1 cellular context compared by ENCODE assay signal in genomic region chr6:53313784-53314382, GRCh38.
A peak's percentile ranks its signal among the peaks of the same experiment; 100 is the strongest.
TF ChIP-seq lines count a peak whose summit lies in the region.

No MANE protein-coding gene starts in this region.

TF ChIP-seq in K562, 482 proteins besides CTCF, POLR2A, EP300 and RAD21 (continued from another document and continues in another):
- TF ChIP-seq PRDM10 (IDR thresholded peaks at IDR 0.05; ENCODE audit: partially characterized antibody) (peak; percentile 29), ETV1 (tag; conservative IDR thresholded peaks at IDR 0.05; ENCODE audit: low read depth) (no peak), TEAD4 (IDR thresholded peaks at IDR 0.05; ENCODE audit: low read length) (peak; percentile 12; the same call in 1 of the 2 replicates), TEAD4 (CRISPR knock-in tag; IDR thresholded peaks at IDR 0.05; ENCODE audit: borderline replicate concordance) (no peak), MAFG (tag; conservative IDR thresholded peaks at IDR 0.05) (peak; percentile 72), JUND (IDR thresholded peaks at IDR 0.05; ENCODE audit: borderline replicate concordance, low read depth, low read length) (peak; percentile 93), JUND (tag; IDR thresholded peaks at IDR 0.05; ENCODE audit: borderline replicate concordance, low read depth, low read length) (peak; percentile 92; the same call in 2 of the 3 replicates), GATAD2A (IDR thresholded peaks at IDR 0.05) (0 out of 2 replicates have a peak, but pooled peaks have one; percentile 46), SUPT5H (IDR thresholded peaks at IDR 0.05) (no peak), HDAC2 (IDR thresholded peaks at IDR 0.05) (peak; percentile 74), STAT5A (IDR thresholded peaks at IDR 0.05; ENCODE audit: borderline replicate concordance, low read length) (peak; percentile 83), CREB5 (CRISPR knock-in tag; IDR thresholded peaks at IDR 0.05) (no peak), RBM25 (IDR thresholded peaks at IDR 0.05; ENCODE audit: low read depth, low read length, severe bottlenecking) (no peak), ZNF316 (IDR thresholded peaks at IDR 0.05) (peak; percentile 71), SOX6 (IDR thresholded peaks at IDR 0.05) (peak; percentile 72), HDAC1 (IDR thresholded peaks at IDR 0.05) (peak in 1 of 2 experiments; percentile 34; a peak in 1 of 4 replicates), THRAP3 (IDR thresholded peaks at IDR 0.05; ENCODE audit: borderline replicate concordance) (no peak), ATF7 (IDR thresholded peaks at IDR 0.05) (peak; percentile 97), ZNF766 (CRISPR knock-in tag; conservative IDR thresholded peaks at IDR 0.05) (0 out of 2 replicates have a peak, but pooled peaks have one; percentile 47), RBM14 (IDR thresholded peaks at IDR 0.05; ENCODE audit: borderline replicate concordance, insufficient read depth, low read depth, low read length) (no peak), HNRNPLL (IDR thresholded peaks at IDR 0.05; ENCODE audit: low read depth, low read length, poor library complexity, severe bottlenecking) (no peak), MCM2 (IDR thresholded peaks at IDR 0.05; ENCODE audit: low read depth) (no peak), NR1H2 (CRISPR knock-in tag; IDR thresholded peaks at IDR 0.05) (no peak), SFPQ (IDR thresholded peaks at IDR 0.05; ENCODE audit: low read depth, low read length) (no peak), ATF3 (IDR thresholded peaks at IDR 0.05) (peak; percentile 54; the same call in 1 of the 2 replicates), ATF3 (CRISPR knock-in tag; conservative IDR thresholded peaks at IDR 0.05) (no peak), NFE2L1 (tag; IDR thresholded peaks at IDR 0.05; ENCODE audit: borderline replicate concordance, low read depth) (no peak), NFE2 (IDR thresholded peaks at IDR 0.05; ENCODE audit: low read depth) (peak; percentile 42; the same call in 1 of the 2 replicates), GATA2 (CRISPR knock-in tag; IDR thresholded peaks at IDR 0.05) (peak; percentile 31; the same call in 1 of the 2 replicates), RCOR1 (IDR thresholded peaks at IDR 0.05; ENCODE audit: borderline replicate concordance in 1 of 2, low read depth in 2 of 2, low read length in 2 of 2) (peak in 1 of 2 experiments; percentile 56; a peak in 1 of 4 replicates), ZSCAN32 (CRISPR knock-in tag; IDR thresholded peaks at IDR 0.05) (no peak), POLR2H (tag; IDR thresholded peaks at IDR 0.05; ENCODE audit: low read depth) (no peak), DPF2 (IDR thresholded peaks at IDR 0.05) (peak; percentile 87), ZNF551 (CRISPR knock-in tag; IDR thresholded peaks at IDR 0.05) (no peak), RFX7 (CRISPR knock-in tag; IDR thresholded peaks at IDR 0.05) (no peak), CEBPG (CRISPR knock-in tag; IDR thresholded peaks at IDR 0.05) (no peak), CEBPG (tag; conservative IDR thresholded peaks at IDR 0.05 in 1 of 2, IDR thresholded peaks at IDR 0.05 in 1 of 2) (peak in 1 of 2 experiments; percentile 18; a peak in 1 of 4 replicates), BACH1 (tag; IDR thresholded peaks at IDR 0.05) (peak; percentile 33; the same call in 1 of the 2 replicates), KDM4B (IDR thresholded peaks at IDR 0.05; ENCODE audit: borderline replicate concordance in 2 of 2, low read depth in 1 of 2) (0 out of 4 replicates have a peak, but pooled peaks of 1 of the 2 experiments have one; percentile 30), TAF1 (IDR thresholded peaks at IDR 0.05; ENCODE audit: control insufficient read depth, extremely low read depth, insufficient read depth, low read length, severe bottlenecking) (no peak), KHSRP (IDR thresholded peaks at IDR 0.05) (no peak), PHTF2 (CRISPR knock-in tag; IDR thresholded peaks at IDR 0.05) (no peak), C11orf30 (IDR thresholded peaks at IDR 0.05; ENCODE audit: low read depth) (peak; percentile 56), ZBTB12 (CRISPR knock-in tag; IDR thresholded peaks at IDR 0.05) (0 out of 2 replicates have a peak, but pooled peaks have one; percentile 28), NFRKB (IDR thresholded peaks at IDR 0.05; ENCODE audit: low read depth) (0 out of 2 replicates have a peak, but pooled peaks have one; percentile 44), ZNF197 (CRISPR knock-in tag; IDR thresholded peaks at IDR 0.05; ENCODE audit: low read depth) (no peak), RBM17 (IDR thresholded peaks at IDR 0.05; ENCODE audit: borderline replicate concordance, low read depth, low read length) (no peak), SMAD3 (CRISPR knock-in tag; conservative IDR thresholded peaks at IDR 0.05) (no peak)
- TF ChIP-seq, protein P1, sequence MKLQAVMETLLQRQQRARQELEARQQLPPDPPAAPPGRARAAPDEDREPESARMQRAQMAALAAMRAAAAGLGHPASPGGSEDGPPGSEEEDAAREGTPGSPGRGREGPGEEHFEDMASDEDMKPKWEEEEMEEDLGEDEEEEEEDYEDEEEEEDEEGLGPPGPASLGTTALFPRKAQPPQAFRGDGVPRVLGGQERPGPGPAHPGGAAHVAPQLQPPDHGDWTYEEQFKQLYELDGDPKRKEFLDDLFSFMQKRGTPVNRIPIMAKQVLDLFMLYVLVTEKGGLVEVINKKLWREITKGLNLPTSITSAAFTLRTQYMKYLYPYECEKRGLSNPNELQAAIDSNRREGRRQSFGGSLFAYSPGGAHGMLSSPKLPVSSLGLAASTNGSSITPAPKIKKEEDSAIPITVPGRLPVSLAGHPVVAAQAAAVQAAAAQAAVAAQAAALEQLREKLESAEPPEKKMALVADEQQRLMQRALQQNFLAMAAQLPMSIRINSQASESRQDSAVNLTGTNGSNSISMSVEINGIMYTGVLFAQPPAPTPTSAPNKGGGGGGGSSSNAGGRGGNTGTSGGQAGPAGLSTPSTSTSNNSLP (IDR thresholded peaks at IDR 0.05; ENCODE audit: borderline replicate concordance, low read depth, low read length) = peak; percentile 10; the same call in 1 of the 2 replicates
- TF ChIP-seq, protein P2, sequence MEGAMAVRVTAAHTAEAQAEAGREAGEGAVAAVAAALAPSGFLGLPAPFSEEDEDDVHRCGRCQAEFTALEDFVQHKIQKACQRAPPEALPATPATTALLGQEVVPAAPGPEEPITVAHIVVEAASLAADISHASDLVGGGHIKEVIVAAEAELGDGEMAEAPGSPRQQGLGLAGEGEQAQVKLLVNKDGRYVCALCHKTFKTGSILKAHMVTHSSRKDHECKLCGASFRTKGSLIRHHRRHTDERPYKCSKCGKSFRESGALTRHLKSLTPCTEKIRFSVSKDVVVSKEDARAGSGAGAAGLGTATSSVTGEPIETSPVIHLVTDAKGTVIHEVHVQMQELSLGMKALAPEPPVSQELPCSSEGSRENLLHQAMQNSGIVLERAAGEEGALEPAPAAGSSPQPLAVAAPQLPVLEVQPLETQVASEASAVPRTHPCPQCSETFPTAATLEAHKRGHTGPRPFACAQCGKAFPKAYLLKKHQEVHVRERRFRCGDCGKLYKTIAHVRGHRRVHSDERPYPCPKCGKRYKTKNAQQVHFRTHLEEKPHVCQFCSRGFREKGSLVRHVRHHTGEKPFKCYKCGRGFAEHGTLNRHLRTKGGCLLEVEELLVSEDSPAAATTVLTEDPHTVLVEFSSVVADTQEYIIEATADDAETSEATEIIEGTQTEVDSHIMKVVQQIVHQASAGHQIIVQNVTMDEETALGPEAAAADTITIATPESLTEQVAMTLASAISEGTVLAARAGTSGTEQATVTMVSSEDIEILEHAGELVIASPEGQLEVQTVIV (CRISPR knock-in tag; IDR thresholded peaks at IDR 0.05; ENCODE audit: borderline replicate concordance) = no peak
- TF ChIP-seq, protein P3, sequence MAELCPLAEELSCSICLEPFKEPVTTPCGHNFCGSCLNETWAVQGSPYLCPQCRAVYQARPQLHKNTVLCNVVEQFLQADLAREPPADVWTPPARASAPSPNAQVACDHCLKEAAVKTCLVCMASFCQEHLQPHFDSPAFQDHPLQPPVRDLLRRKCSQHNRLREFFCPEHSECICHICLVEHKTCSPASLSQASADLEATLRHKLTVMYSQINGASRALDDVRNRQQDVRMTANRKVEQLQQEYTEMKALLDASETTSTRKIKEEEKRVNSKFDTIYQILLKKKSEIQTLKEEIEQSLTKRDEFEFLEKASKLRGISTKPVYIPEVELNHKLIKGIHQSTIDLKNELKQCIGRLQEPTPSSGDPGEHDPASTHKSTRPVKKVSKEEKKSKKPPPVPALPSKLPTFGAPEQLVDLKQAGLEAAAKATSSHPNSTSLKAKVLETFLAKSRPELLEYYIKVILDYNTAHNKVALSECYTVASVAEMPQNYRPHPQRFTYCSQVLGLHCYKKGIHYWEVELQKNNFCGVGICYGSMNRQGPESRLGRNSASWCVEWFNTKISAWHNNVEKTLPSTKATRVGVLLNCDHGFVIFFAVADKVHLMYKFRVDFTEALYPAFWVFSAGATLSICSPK (IDR thresholded peaks at IDR 0.05; ENCODE audit: borderline replicate concordance) = no peak
